Comparison of ENCODE assay signal across 12 cellular contexts in genomic region chr14:24080142-24080530, GRCh38. TPM values are rescaled to one million over a fixed set of nuclear protein-coding genes. Genes with fewer than 3 reads are reported as not detected.
DNase-seq lines count a peak whose midpoint lies in the region; TF ChIP-seq lines count a peak whose summit lies in the region.
"Had no signal": no experiment of that assay in that cellular context is flagged by ENCODE, and none has a peak within 500 bp of the region (broad histone marks: within the 10 kb centered on the region; RNA-seq: fewer than 3 reads in every experiment).

No MANE protein-coding gene starts in this region.

- H2BK12ac ChIP-seq in neuronal stem cell (ENCODE audit: low read length), result no peak overlapping the region

- H3K27ac Mint-ChIP-seq in activated CD4-positive, alpha-beta T cell treated with anti-CD3 and anti-CD28 coated beads, Interleukin-2, amount 10 ng/mL, durations not matched to agents 7 days and 5 days, result peak overlapping the region; percentile 90
- H3K27ac Mint-ChIP-seq in brain, result peak overlapping the region; percentile 29 to 97 (median 87)

- H2BK15ac ChIP-seq in neuronal stem cell (ENCODE audit: low read length), result no peak overlapping the region

- no peaks in the 10 kb centered on the region for H3K79me1 ChIP-seq in neuronal stem cell (ENCODE audit: low read depth, low read length)

- no peak overlapping the region for H3K4me2 ChIP-seq in neuronal stem cell (ENCODE audit: insufficient read depth, low read length, poor library complexity, severe bottlenecking)

- peaks cover 0 to 5% of the 10 kb centered on the region in 2 donors for H3K9me3 ChIP-seq in neuronal stem cell (replicated peaks in 1 of 2; ENCODE audit: control insufficient read depth in 2 of 2, insufficient read depth in 1 of 2, low read depth in 1 of 2, low read length in 2 of 2)
- H3K9me3 ChIP-seq: gastroesophageal sphincter, vagina had no signal

- CTCF ChIA-PET in activated CD4-positive, alpha-beta T cell treated with anti-CD3 and anti-CD28 coated beads, Interleukin-2, amount 10 ng/mL, durations not matched to agents 7 days and 5 days (lab: Charles Lee), result interaction anchor here (1.1 to 3.8 kb wide), 6 partner anchors 8 to 29 kb away, joined by 3 to 36 read pairs (median 6); partner anchors contain the start of gene PCK2

- no peak overlapping the region for H2BK120ac ChIP-seq in neuronal stem cell (ENCODE audit: low read depth, low read length)

- no peaks in the 10 kb centered on the region for H3K36me3 Mint-ChIP-seq in activated CD4-positive, alpha-beta T cell treated with anti-CD3 and anti-CD28 coated beads, Interleukin-2, amount 10 ng/mL, durations not matched to agents 7 days and 5 days (ENCODE audit: low read depth)
- H3K36me3 Mint-ChIP-seq in brain, result no peaks in the 10 kb centered on the region

- H3K4ac ChIP-seq in neuronal stem cell (ENCODE audit: low read length), result no peak overlapping the region

- no peak overlapping the region for H2AFZ ChIP-seq in neuronal stem cell (ENCODE audit: low read length)

- H4K91ac ChIP-seq in neuronal stem cell (ENCODE audit: low read depth, low read length, poor library complexity), result no peak overlapping the region

- H3K23ac ChIP-seq in neuronal stem cell (ENCODE audit: low read depth, low read length, poor library complexity), result no peak overlapping the region

- H4K8ac ChIP-seq in neuronal stem cell (ENCODE audit: low read depth, low read length), result no peak overlapping the region

- peaks cover 3% of the 10 kb centered on the region for H3K27me3 Mint-ChIP-seq in activated CD4-positive, alpha-beta T cell treated with anti-CD3 and anti-CD28 coated beads, Interleukin-2, amount 10 ng/mL, durations not matched to agents 7 days and 5 days
- peaks cover 18% of the 10 kb centered on the region for H3K27me3 Mint-ChIP-seq in brain

- no peaks in the 10 kb centered on the region for H3K9me3 Mint-ChIP-seq in activated CD4-positive, alpha-beta T cell treated with anti-CD3 and anti-CD28 coated beads, Interleukin-2, amount 10 ng/mL, durations not matched to agents 7 days and 5 days
- H3K9me3 Mint-ChIP-seq in brain, result peaks cover 0 to 4% (median 0%) of the 10 kb centered on the region in 5 experiments

- peaks cover 40% of the 10 kb centered on the region for H3K4me1 Mint-ChIP-seq in activated CD4-positive, alpha-beta T cell treated with anti-CD3 and anti-CD28 coated beads, Interleukin-2, amount 10 ng/mL, durations not matched to agents 7 days and 5 days
- peaks cover 59% of the 10 kb centered on the region for H3K4me1 Mint-ChIP-seq in brain

- WGBS in neuronal stem cell (ENCODE audit: extremely low coverage in 2 of 2, insufficient read length in 2 of 2, insufficient replicate concordance in 1 of 2), 2 donors, result no CpG with 5 or more reads among the region's 6 CpGs

- H3K27ac ChIP-seq in neuronal stem cell (replicated peaks; ENCODE audit: low read length), result peak overlapping the region; percentile 10
- H3K27ac ChIP-seq: vagina had no signal

- H3K36me3 ChIP-seq in neuronal stem cell (replicated peaks in 1 of 2; ENCODE audit: control insufficient read depth in 2 of 2, insufficient read depth in 2 of 2, low read length in 2 of 2), result no peaks in the 10 kb centered on the region
- H3K36me3 ChIP-seq: gastroesophageal sphincter, vagina had no signal

- no peak overlapping the region for H3K4me3 ChIP-seq in neuronal stem cell (ENCODE audit: low read length in 2 of 2)

- no peak for TF ChIP-seq CTCF in brain (conservative IDR thresholded peaks at IDR 0.05)

- no peak overlapping the region for H2BK5ac ChIP-seq in neuronal stem cell (ENCODE audit: low read length)

- H3K9ac ChIP-seq in neuronal stem cell (ENCODE audit: low read depth, low read length, poor library complexity), result no peak overlapping the region

- peaks cover 0 to 88% (median 21%) of the 10 kb centered on the region in 3 experiments for H3K27me3 ChIP-seq in neuronal stem cell (ENCODE audit: control insufficient read depth in 3 of 3, insufficient read depth in 3 of 3, low read depth in 1 of 3, low read length in 3 of 3)
- H3K27me3 ChIP-seq: vagina had no signal

- H3K14ac ChIP-seq in neuronal stem cell (ENCODE audit: low read length), result peak overlapping the region; percentile 28

- peak overlapping the region; percentile 13 for H3K18ac ChIP-seq in neuronal stem cell (ENCODE audit: low read length)

- DNase-seq in activated CD4-positive, alpha-beta T cell treated with anti-CD3 and anti-CD28 coated beads, Interleukin-2, amount 10 ng/mL, durations not matched to agents 7 days and 5 days, result no peak
- no peak for DNase-seq in activated CD4-positive, alpha-beta T cell treated with anti-CD3 and anti-CD28 coated beads, Interleukin-2, amount 50 U/mL, for 4 hours
- peak; percentile 61 for DNase-seq in NCI-H69 (lab: John Stamatoyannopoulos, UW)
- DNase-seq in neuronal stem cell (ENCODE audit: low spot score), result no peak
- DNase-seq in stimulated activated CD4-positive, alpha-beta T cell treated with anti-CD3 and anti-CD28 coated beads, Interleukin-4, amount 100 ng/mL, for 24 hours, result no peak
- no peak for DNase-seq in DMS79 treated with DMSO at 0.1 percent for 48 hours (lab: John Stamatoyannopoulos, UW)
- no peak for DNase-seq in stimulated activated CD4-positive, alpha-beta T cell treated with anti-CD3 and anti-CD28 coated beads, Interleukin-2, amount 100 ng/mL, for 48 hours
- DNase-seq: effector CD4-positive, alpha-beta T cell; NCI-H526 treated with DMSO at 0.1 percent for 48 hours had no signal

- H2AK5ac ChIP-seq in neuronal stem cell (ENCODE audit: low read depth, low read length), result no peak overlapping the region

- H3K4me3 Mint-ChIP-seq in activated CD4-positive, alpha-beta T cell treated with anti-CD3 and anti-CD28 coated beads, Interleukin-2, amount 10 ng/mL, durations not matched to agents 7 days and 5 days, result peak overlapping the region; percentile 79
- H3K4me3 Mint-ChIP-seq in brain, result peak overlapping the region; percentile 78 to 86 (median 84)

- H3K4me1 ChIP-seq in neuronal stem cell (ENCODE audit: control insufficient read depth in 2 of 2, insufficient read depth in 1 of 2, low read depth in 1 of 2, low read length in 2 of 2), result peaks cover 22 to 33% of the 10 kb centered on the region in 2 donors

- POLR2A ChIA-PET in activated CD4-positive, alpha-beta T cell treated with anti-CD3 and anti-CD28 coated beads, Interleukin-2, amount 10 ng/mL, durations not matched to agents 7 days and 5 days (lab: Charles Lee), result no interaction called here

RNA-seq across cellular contexts. Expression of gene CPNE6, which starts 8.8 kb away (rescaled TPM):
- not detected for total RNA-seq in activated CD4-positive, alpha-beta T cell treated with anti-CD3 and anti-CD28 coated beads, Interleukin-2, amount 10 ng/mL, durations not matched to agents 7 days and 5 days
- polyA plus RNA-seq in brain (ENCODE audit: insufficient read depth, low read depth, low replicate concordance), result 20.6 TPM
- polyA plus RNA-seq in neuronal stem cell (2013, experiment 1 of 2), result not detected
- polyA plus RNA-seq in neuronal stem cell (2013, experiment 2 of 2), result not detected
- total RNA-seq: vagina had no signal

RNA-seq across cellular contexts. Expression of gene PCK2, which starts 14.0 kb away (rescaled TPM):
- 10 to 100 TPM; 57.4 to 60.3 TPM for total RNA-seq in activated CD4-positive, alpha-beta T cell treated with anti-CD3 and anti-CD28 coated beads, Interleukin-2, amount 10 ng/mL, durations not matched to agents 7 days and 5 days
- polyA plus RNA-seq in brain (ENCODE audit: insufficient read depth, low read depth, low replicate concordance), result 95.9 TPM
- 15.2 TPM for polyA plus RNA-seq in neuronal stem cell (2013, experiment 1 of 2)
- 15.1 TPM for polyA plus RNA-seq in neuronal stem cell (2013, experiment 2 of 2)

RNA-seq across cellular contexts. Expression of gene CARMIL3, which starts 28.3 kb away (rescaled TPM):
- 1 to 10 TPM in 1 of 2 experiments, under 1 TPM in 1; 0.83 to 1.1 TPM for total RNA-seq in activated CD4-positive, alpha-beta T cell treated with anti-CD3 and anti-CD28 coated beads, Interleukin-2, amount 10 ng/mL, durations not matched to agents 7 days and 5 days
- 7.1 TPM for polyA plus RNA-seq in brain (ENCODE audit: insufficient read depth, low read depth, low replicate concordance)
- 0.96 TPM for polyA plus RNA-seq in neuronal stem cell (2013, experiment 1 of 2)
- polyA plus RNA-seq in neuronal stem cell (2013, experiment 2 of 2), result 0.98 TPM

RNA-seq across cellular contexts. Expression of gene DCAF11, which starts 34.4 kb away (rescaled TPM):
- 100 to 1,000 TPM; 106 to 116 TPM for total RNA-seq in activated CD4-positive, alpha-beta T cell treated with anti-CD3 and anti-CD28 coated beads, Interleukin-2, amount 10 ng/mL, durations not matched to agents 7 days and 5 days
- 125 TPM for polyA plus RNA-seq in brain (ENCODE audit: insufficient read depth, low read depth, low replicate concordance)
- polyA plus RNA-seq in neuronal stem cell (2013, experiment 1 of 2), result 31.3 TPM
- 30.9 TPM for polyA plus RNA-seq in neuronal stem cell (2013, experiment 2 of 2)

RNA-seq across cellular contexts. Expression of gene NRL, which starts 34.6 kb away (rescaled TPM):
- total RNA-seq in activated CD4-positive, alpha-beta T cell treated with anti-CD3 and anti-CD28 coated beads, Interleukin-2, amount 10 ng/mL, durations not matched to agents 7 days and 5 days, result 1 to 10 TPM; 3.1 to 3.3 TPM
- polyA plus RNA-seq in brain (ENCODE audit: insufficient read depth, low read depth, low replicate concordance), result 5.5 TPM
- 1.2 TPM for polyA plus RNA-seq in neuronal stem cell (2013, experiment 1 of 2)
- polyA plus RNA-seq in neuronal stem cell (2013, experiment 2 of 2), result 0.97 TPM
